11 cellular contexts compared by ENCODE assay signal in the genomic region with DNA sequence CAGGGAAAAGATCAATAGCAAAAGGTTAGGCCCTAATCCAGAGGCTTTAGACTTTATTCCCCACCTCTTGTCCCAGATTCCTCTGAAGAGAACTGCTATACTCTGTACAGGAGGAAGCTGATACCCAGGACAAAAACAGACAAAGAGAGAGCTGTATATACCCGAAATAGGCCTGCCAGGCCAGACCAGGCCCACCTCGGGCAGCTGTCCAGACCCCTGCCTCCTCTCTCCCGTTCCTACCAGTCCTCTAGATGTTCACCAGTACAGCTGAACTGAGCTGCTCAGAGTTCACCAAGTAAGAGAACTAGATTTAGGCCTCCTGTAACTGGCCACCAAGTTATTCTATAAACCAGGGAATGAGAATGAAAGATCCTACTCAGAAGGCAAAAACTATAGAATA. TPM values are rescaled to one million over a fixed set of nuclear protein-coding genes. Genes with fewer than 3 reads are reported as not detected.
DNase-seq lines count a peak whose midpoint lies in the region; ATAC-seq and TF ChIP-seq lines count a peak whose summit lies in the region.
"Had no signal": no experiment of that assay in that cellular context is flagged by ENCODE, and none has a peak within 500 bp of the region (broad histone marks: within the 10 kb centered on the region; RNA-seq: fewer than 3 reads in every experiment).

No MANE protein-coding gene starts in this region.

- peaks cover 44% of the 10 kb centered on the region for H3K4me1 Mint-ChIP-seq in activated CD4-positive, alpha-beta T cell treated with anti-CD3 and anti-CD28 coated beads, Interleukin-2, amount 10 ng/mL, durations not matched to agents 24 days and 14 days
- peaks cover 51% of the 10 kb centered on the region for H3K4me1 Mint-ChIP-seq in activated CD8-positive, alpha-beta T cell treated with anti-CD3 and anti-CD28 coated beads, Interleukin-2, amount 10 ng/mL, durations not matched to agents 7 days and 5 days (ENCODE audit: low read depth)
- H3K4me1 Mint-ChIP-seq in mesothelial cell of epicardium, result peaks cover 32% of the 10 kb centered on the region

- peak overlapping the region; percentile 86 for H3K27ac Mint-ChIP-seq in activated CD4-positive, alpha-beta T cell treated with anti-CD3 and anti-CD28 coated beads, Interleukin-2, amount 10 ng/mL, durations not matched to agents 24 days and 14 days
- H3K27ac Mint-ChIP-seq in activated CD8-positive, alpha-beta T cell treated with anti-CD3 and anti-CD28 coated beads, Interleukin-2, amount 10 ng/mL, durations not matched to agents 7 days and 5 days, result peak overlapping the region; percentile 82
- H3K27ac Mint-ChIP-seq in mesothelial cell of epicardium, result no peak overlapping the region

- POLR2A ChIA-PET in activated CD8-positive, alpha-beta T cell treated with anti-CD3 and anti-CD28 coated beads, Interleukin-2, amount 10 ng/mL, durations not matched to agents 7 days and 5 days (lab: Charles Lee), result interaction anchor here (0.6 to 3.4 kb wide), 10 partner anchors 8 to 107 kb away, joined by 3 to 14 read pairs (median 4); a partner anchor contains a TSS

- peak overlapping the region; percentile 8 for H3K27ac ChIP-seq in layer of hippocampus (ENCODE audit: low read depth, low read length)
- H3K27ac ChIP-seq in subcutaneous abdominal adipose tissue (ENCODE audit: low read depth, low read length), result peak overlapping the region; percentile 88

- no peaks in the 10 kb centered on the region for H3K9me3 Mint-ChIP-seq in activated CD4-positive, alpha-beta T cell treated with anti-CD3 and anti-CD28 coated beads, Interleukin-2, amount 10 ng/mL, durations not matched to agents 24 days and 14 days
- H3K9me3 Mint-ChIP-seq in activated CD8-positive, alpha-beta T cell treated with anti-CD3 and anti-CD28 coated beads, Interleukin-2, amount 10 ng/mL, durations not matched to agents 7 days and 5 days (ENCODE audit: insufficient read depth), result no peaks in the 10 kb centered on the region
- H3K9me3 Mint-ChIP-seq in mesothelial cell of epicardium, result no peaks in the 10 kb centered on the region

- H3K27me3 Mint-ChIP-seq in activated CD4-positive, alpha-beta T cell treated with anti-CD3 and anti-CD28 coated beads, Interleukin-2, amount 10 ng/mL, durations not matched to agents 24 days and 14 days, result no peaks in the 10 kb centered on the region
- H3K27me3 Mint-ChIP-seq in activated CD8-positive, alpha-beta T cell treated with anti-CD3 and anti-CD28 coated beads, Interleukin-2, amount 10 ng/mL, durations not matched to agents 7 days and 5 days (ENCODE audit: low read depth), result no peaks in the 10 kb centered on the region
- H3K27me3 Mint-ChIP-seq in mesothelial cell of epicardium (ENCODE audit: low read depth), result no peaks in the 10 kb centered on the region

- TF ChIP-seq CTCF in mesothelial cell of epicardium (IDR thresholded peaks at IDR 0.05; ENCODE audit: unreplicated experiment), result no peak

- peaks cover 8 to 52% (median 49%) of the 10 kb centered on the region in 5 donors for H3K36me3 ChIP-seq in subcutaneous abdominal adipose tissue (ENCODE audit: control insufficient read depth in 5 of 5, insufficient read depth in 5 of 5, low read length in 5 of 5)

- no peaks in the 10 kb centered on the region for H3K9me3 ChIP-seq in subcutaneous abdominal adipose tissue (ENCODE audit: control insufficient read depth in 5 of 5, low read length in 5 of 5)
- H3K9me3 ChIP-seq: prostate gland had no signal

- CTCF ChIA-PET in activated CD8-positive, alpha-beta T cell treated with anti-CD3 and anti-CD28 coated beads, Interleukin-2, amount 10 ng/mL, durations not matched to agents 7 days and 5 days (lab: Charles Lee), result interaction anchor here (0.9 to 3.9 kb wide), 12 partner anchors 11 to 179 kb away, joined by 3 to 20 read pairs (median 4); a partner anchor contains a TSS

- intact Hi-C loops in activated CD4-positive, alpha-beta T cell treated with anti-CD3 and anti-CD28 coated beads, Interleukin-2, amount 10 ng/mL, durations not matched to agents 24 days and 14 days (cut with micrococcal nuclease), result no loop called here

- H3K9ac ChIP-seq in subcutaneous abdominal adipose tissue (ENCODE audit: low read length in 5 of 5), result peak overlapping the region in 2 of 5 donors; percentile 20 to 42

- ATAC-seq in activated CD8-positive, alpha-beta T cell treated with anti-CD3 and anti-CD28 coated beads, Interleukin-2, amount 10 ng/mL, durations not matched to agents 7 days and 5 days, result no peak

- H3K36me3 Mint-ChIP-seq in activated CD4-positive, alpha-beta T cell treated with anti-CD3 and anti-CD28 coated beads, Interleukin-2, amount 10 ng/mL, durations not matched to agents 24 days and 14 days (ENCODE audit: low read depth), result peaks cover 70% of the 10 kb centered on the region
- peaks cover 76% of the 10 kb centered on the region for H3K36me3 Mint-ChIP-seq in activated CD8-positive, alpha-beta T cell treated with anti-CD3 and anti-CD28 coated beads, Interleukin-2, amount 10 ng/mL, durations not matched to agents 7 days and 5 days (ENCODE audit: low read depth)
- peaks cover 38% of the 10 kb centered on the region for H3K36me3 Mint-ChIP-seq in mesothelial cell of epicardium

- H3K4me3 Mint-ChIP-seq in activated CD4-positive, alpha-beta T cell treated with anti-CD3 and anti-CD28 coated beads, Interleukin-2, amount 10 ng/mL, durations not matched to agents 24 days and 14 days, result peak overlapping the region; percentile 2
- peak overlapping the region; percentile 0 for H3K4me3 Mint-ChIP-seq in activated CD8-positive, alpha-beta T cell treated with anti-CD3 and anti-CD28 coated beads, Interleukin-2, amount 10 ng/mL, durations not matched to agents 7 days and 5 days
- H3K4me3 Mint-ChIP-seq in mesothelial cell of epicardium, result no peak overlapping the region

- H3K4me1 ChIP-seq in subcutaneous abdominal adipose tissue (ENCODE audit: control insufficient read depth in 5 of 5, insufficient read depth in 5 of 5, low read length in 5 of 5), result peaks cover 15 to 45% (median 37%) of the 10 kb centered on the region in 5 donors

- H3K27me3 ChIP-seq in layer of hippocampus (ENCODE audit: control insufficient read depth, insufficient read depth, low read length) (no peaks in the 10 kb centered on the region), subcutaneous abdominal adipose tissue (ENCODE audit: control insufficient read depth in 5 of 5, insufficient read depth in 4 of 5, low read length in 5 of 5) (no peaks in the 10 kb centered on the region)

- H3K4me3 ChIP-seq in subcutaneous abdominal adipose tissue (ENCODE audit: low read depth in 1 of 5, low read length in 5 of 5), result no peak overlapping the region
- H3K4me3 ChIP-seq: prostate gland had no signal

- no peak for DNase-seq in activated CD4-positive, alpha-beta T cell treated with anti-CD3 and anti-CD28 coated beads, Interleukin-2, amount 10 ng/mL, durations not matched to agents 24 days and 14 days
- no peak for DNase-seq in activated CD4-positive, alpha-beta T cell treated with anti-CD3 and anti-CD28 coated beads, Interleukin-2, amount 50 U/mL, for 1 hour
- no peak for DNase-seq in activated CD8-positive, alpha-beta T cell treated with anti-CD3 and anti-CD28 coated beads, Interleukin-2, amount 10 ng/mL, durations not matched to agents 7 days and 5 days
- no peak for DNase-seq in NCI-H82 treated with DMSO at 0.1 percent for 48 hours (lab: John Stamatoyannopoulos, UW; ENCODE audit: unreplicated experiment)
- DNase-seq in mesothelial cell of epicardium (ENCODE audit: low spot score in 2 of 2, unreplicated experiment in 2 of 2), result no peak
- no peak for DNase-seq in NCI-H1092 treated with DMSO at 0.1 percent for 48 hours (lab: John Stamatoyannopoulos, UW)
- DNase-seq: cortex of kidney, SIG-M5 had no signal

RNA-seq across cellular contexts. Expression of a gene that starts 4.7 kb away (rescaled TPM):
- total RNA-seq in activated CD4-positive, alpha-beta T cell treated with anti-CD3 and anti-CD28 coated beads, Interleukin-2, amount 10 ng/mL, durations not matched to agents 24 days and 14 days, result 356 and 363 TPM in 2 replicates
- total RNA-seq in activated CD8-positive, alpha-beta T cell treated with anti-CD3 and anti-CD28 coated beads, Interleukin-2, amount 10 ng/mL, durations not matched to agents 7 days and 5 days, result 100 to 1,000 TPM; 277 to 292 TPM
- total RNA-seq in mesothelial cell of epicardium, result 332 to 358 TPM (median 332 TPM) in 3 replicates

RNA-seq across cellular contexts. Expression of a gene that starts 33.2 kb away (rescaled TPM):
- total RNA-seq in activated CD4-positive, alpha-beta T cell treated with anti-CD3 and anti-CD28 coated beads, Interleukin-2, amount 10 ng/mL, durations not matched to agents 24 days and 14 days, result 3.3 and 4.2 TPM in 2 replicates
- 10 to 100 TPM; 16.5 to 16.8 TPM for total RNA-seq in activated CD8-positive, alpha-beta T cell treated with anti-CD3 and anti-CD28 coated beads, Interleukin-2, amount 10 ng/mL, durations not matched to agents 7 days and 5 days
- total RNA-seq in mesothelial cell of epicardium, result 1.3 to 1.7 TPM (median 1.3 TPM) in 3 replicates

RNA-seq across cellular contexts. Expression of a gene that starts 34.4 kb away (rescaled TPM):
- 192 and 193 TPM in 2 replicates for total RNA-seq in activated CD4-positive, alpha-beta T cell treated with anti-CD3 and anti-CD28 coated beads, Interleukin-2, amount 10 ng/mL, durations not matched to agents 24 days and 14 days
- total RNA-seq in activated CD8-positive, alpha-beta T cell treated with anti-CD3 and anti-CD28 coated beads, Interleukin-2, amount 10 ng/mL, durations not matched to agents 7 days and 5 days, result 10 to 100 TPM; 84.2 to 87.6 TPM
- 51.8 to 58.6 TPM (median 56.6 TPM) in 3 replicates for total RNA-seq in mesothelial cell of epicardium

RNA-seq across cellular contexts. Expression of a gene that starts 44.7 kb away (rescaled TPM):
- total RNA-seq in activated CD4-positive, alpha-beta T cell treated with anti-CD3 and anti-CD28 coated beads, Interleukin-2, amount 10 ng/mL, durations not matched to agents 24 days and 14 days, result 0.47 and 0.64 TPM in 2 replicates
- 1 to 10 TPM in 1 of 2 experiments, under 1 TPM in 1; 0.76 to 1.7 TPM for total RNA-seq in activated CD8-positive, alpha-beta T cell treated with anti-CD3 and anti-CD28 coated beads, Interleukin-2, amount 10 ng/mL, durations not matched to agents 7 days and 5 days
- 2.7 to 3.7 TPM (median 3.5 TPM) in 3 replicates for total RNA-seq in mesothelial cell of epicardium

RNA-seq across cellular contexts. Expression of a gene that starts 46.7 kb away (rescaled TPM):
- 16.0 and 16.9 TPM in 2 replicates for total RNA-seq in activated CD4-positive, alpha-beta T cell treated with anti-CD3 and anti-CD28 coated beads, Interleukin-2, amount 10 ng/mL, durations not matched to agents 24 days and 14 days
- 10 to 100 TPM; 24.9 to 25.5 TPM for total RNA-seq in activated CD8-positive, alpha-beta T cell treated with anti-CD3 and anti-CD28 coated beads, Interleukin-2, amount 10 ng/mL, durations not matched to agents 7 days and 5 days
- total RNA-seq in mesothelial cell of epicardium, result 14.8 to 16.1 TPM (median 14.8 TPM) in 3 replicates
